ENCODE assay signal across 8 cellular contexts in genomic region chr9:6014668-6015270, GRCh38. TPM values are rescaled to one million over a fixed set of nuclear protein-coding genes. Genes with fewer than 3 reads are reported as not detected.
DNase-seq lines count a peak whose midpoint lies in the region; ATAC-seq and TF ChIP-seq lines count a peak whose summit lies in the region.

No MANE protein-coding gene starts in this region.

- H3K4me1 ChIP-seq in GM23338 (ENCODE audit: insufficient read depth): peaks cover 12% of the 10 kb centered on the region
- H3K4me1 ChIP-seq in muscle layer of duodenum (ENCODE audit: control insufficient read depth in 1 of 2, insufficient read depth in 2 of 2, low read length in 2 of 2): peaks cover 9 to 27% of the 10 kb centered on the region in 2 donors

- ATAC-seq in GM23338: no peak
- ATAC-seq in effector memory CD8-positive, alpha-beta T cell (replicated peaks): no peak
- no peak for ATAC-seq in HG03095 (IDR thresholded peaks at IDR 0.05; ENCODE audit: unreplicated experiment)
- ATAC-seq in GM18519 (IDR thresholded peaks at IDR 0.05; ENCODE audit: low FRiP score, unreplicated experiment): no peak
- ATAC-seq in GM19324 (IDR thresholded peaks at IDR 0.05; ENCODE audit: low FRiP score, unreplicated experiment): no peak

- H3K27me3 ChIP-seq in GM23338 (ENCODE audit: insufficient read depth) (no peaks in the 10 kb centered on the region), muscle layer of duodenum (ENCODE audit: low read depth, low read length) (no peaks in the 10 kb centered on the region)

- H2AFZ ChIP-seq in GM23338: peak overlapping the region; percentile 54; the same call in 1 of the 2 replicates

- peak overlapping the region; percentile 95 for H3K4me2 ChIP-seq in GM23338

- H4K20me1 ChIP-seq in GM23338 (replicated peaks; ENCODE audit: insufficient read depth): peaks cover 10% of the 10 kb centered on the region; the same call in 1 of the 2 replicates

- peaks cover 6% of the 10 kb centered on the region for H3K27me3 Mint-ChIP-seq in GM23338 (ENCODE audit: insufficient read depth, low read depth, poor library complexity)
- H3K27me3 Mint-ChIP-seq in effector memory CD8-positive, alpha-beta T cell: no peaks in the 10 kb centered on the region

- TF ChIP-seq CTCF in GM23338 (conservative IDR thresholded peaks at IDR 0.05; ENCODE audit: low read depth in 2 of 2): no peak

- H3K36me3 Mint-ChIP-seq in GM23338 (ENCODE audit: low read depth): peaks cover 36% of the 10 kb centered on the region
- peaks cover 21% of the 10 kb centered on the region for H3K36me3 Mint-ChIP-seq in effector memory CD8-positive, alpha-beta T cell (ENCODE audit: insufficient read depth)

- H3K9me3 ChIP-seq in muscle layer of duodenum (ENCODE audit: control insufficient read depth in 1 of 2, low read length in 2 of 2): no peaks in the 10 kb centered on the region

- H3K36me3 ChIP-seq in GM23338 (ENCODE audit: insufficient read depth): peaks cover 8% of the 10 kb centered on the region
- peaks cover 12 to 23% of the 10 kb centered on the region in 2 donors for H3K36me3 ChIP-seq in muscle layer of duodenum (ENCODE audit: control insufficient read depth in 1 of 2, insufficient read depth in 2 of 2, low read length in 2 of 2)

- H3K4me1 Mint-ChIP-seq in GM23338: peaks cover 17% of the 10 kb centered on the region
- peaks cover 21 to 30% of the 10 kb centered on the region in 2 donors for H3K4me1 Mint-ChIP-seq in effector memory CD8-positive, alpha-beta T cell (ENCODE audit: low read depth in 2 of 2)

- peak overlapping the region; percentile 99 for H3K27ac Mint-ChIP-seq in GM23338
- H3K27ac Mint-ChIP-seq in effector memory CD8-positive, alpha-beta T cell: peak overlapping the region; percentile 97 to 98

- peaks cover 3% of the 10 kb centered on the region; the same call in 1 of the 2 replicates for H3K9me2 ChIP-seq in GM23338 (ENCODE audit: insufficient read depth)

- peaks cover 3% of the 10 kb centered on the region; the same call in 2 of the 3 replicates for H3K9me3 Mint-ChIP-seq in GM23338
- no peaks in the 10 kb centered on the region for H3K9me3 Mint-ChIP-seq in effector memory CD8-positive, alpha-beta T cell

- H3K27ac ChIP-seq in GM23338 (ENCODE audit: low read depth): peak overlapping the region; percentile 74
- H3K27ac ChIP-seq in muscle layer of duodenum (ENCODE audit: low read length): peak overlapping the region; percentile 94

- peak overlapping the region; percentile 93 for H3K4me3 Mint-ChIP-seq in GM23338
- H3K4me3 Mint-ChIP-seq in effector memory CD8-positive, alpha-beta T cell: peak overlapping the region; percentile 91 to 98

- DNase-seq in GM23338 (ENCODE audit: low spot score) (no peak), RPMI7951 (ENCODE audit: low read depth) (peak; percentile 80), posterior cingulate gyrus (no peak)
- DNase-seq in effector memory CD8-positive, alpha-beta T cell: no peak

- peak overlapping the region; percentile 77 for H3K4me3 ChIP-seq in GM23338
- H3K4me3 ChIP-seq in muscle layer of duodenum (ENCODE audit: low read depth in 1 of 2, low read length in 2 of 2): peak overlapping the region; percentile 72 to 98

- no peaks in the 10 kb centered on the region for H3F3A ChIP-seq in GM23338 (replicated peaks; ENCODE audit: low read depth)

- H3K79me2 ChIP-seq in GM23338 (replicated peaks; ENCODE audit: insufficient read depth): peaks cover 56% of the 10 kb centered on the region

- intact Hi-C loops in posterior cingulate gyrus (cut with DNase I): loop anchor here (10.0 kb wide), 1 partner anchor 180 kb away; the partner anchor contains the start of gene ERMP1

TF ChIP-seq in GM23338, 12 proteins besides CTCF, POLR2A, EP300 and RAD21:
- TF ChIP-seq JUNB (IDR thresholded peaks at IDR 0.05; ENCODE audit: unreplicated experiment) (no peak), ETS1 (IDR thresholded peaks at IDR 0.05) (no peak)

RNA-seq across cellular contexts. Expression of gene RANBP6, which starts 0.7 kb away (rescaled TPM):
- total RNA-seq in GM23338 (2014; rRNA removed; shearing (Covaris generic)): 23.6 and 26.4 TPM in 2 replicates
- 6.6 and 9.4 TPM in 2 replicates for polyA plus RNA-seq in GM23338 (2016; fragmentation: Nextera tagmentation; extraction: Ambion mirVana)
- total RNA-seq in RPMI7951 (2014; rRNA removed; shearing (Covaris generic)): 26.7 and 27.2 TPM in 2 replicates
